Comparison of ENCODE assay signal across 9 cellular contexts in the genomic region with DNA sequence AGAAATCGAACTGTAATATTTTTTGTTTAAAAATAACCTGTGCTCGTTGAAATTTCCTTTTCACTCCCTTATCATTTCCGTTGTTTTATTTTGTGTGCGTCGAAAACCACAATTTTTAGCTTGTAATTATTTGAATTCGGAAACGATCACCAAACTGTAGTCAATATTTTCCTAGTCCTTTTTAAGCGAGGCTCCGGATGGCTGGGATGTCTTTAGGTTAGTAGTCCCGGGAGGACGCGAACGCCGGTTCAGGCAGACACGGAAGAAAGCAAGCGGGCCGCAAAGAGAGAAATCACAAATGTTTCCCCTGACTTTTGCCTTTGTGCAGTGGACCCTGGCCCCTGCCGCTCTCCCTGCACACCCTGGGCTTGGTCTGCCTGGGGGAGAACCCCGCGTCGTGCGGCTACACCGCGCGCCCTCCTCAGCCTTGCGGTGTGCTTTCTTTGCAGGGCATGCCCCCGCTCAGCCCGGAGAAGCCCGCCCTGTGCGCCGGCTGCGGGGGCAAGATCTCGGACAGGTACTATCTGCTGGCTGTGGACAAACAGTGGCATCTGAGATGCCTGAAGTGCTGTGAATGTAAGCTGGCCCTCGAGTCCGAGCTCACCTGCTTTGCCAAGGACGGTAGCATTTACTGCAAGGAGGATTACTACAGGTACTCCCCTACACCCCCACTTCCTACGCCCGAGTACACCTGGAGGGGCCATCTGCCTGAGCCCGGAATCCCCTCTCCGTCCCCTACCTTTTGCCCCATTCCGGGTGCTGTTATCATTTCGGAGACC. TPM values are rescaled to one million over a fixed set of nuclear protein-coding genes. Genes with fewer than 3 reads are reported as not detected.
DNase-seq lines count a peak whose midpoint lies in the region; ATAC-seq and TF ChIP-seq lines count a peak whose summit lies in the region.
"Had no signal": no experiment of that assay in that cellular context is flagged by ENCODE, and none has a peak within 500 bp of the region (broad histone marks: within the 10 kb centered on the region; RNA-seq: fewer than 3 reads in every experiment).

No MANE protein-coding gene starts in this region.

- H3K4me3 Mint-ChIP-seq in activated T-cell treated with anti-CD3 and anti-CD28 coated beads, Interleukin-2, amount 50 U/mL, for 72 hours: peak overlapping the region; percentile 85 to 88

- no peak overlapping the region for H4K8ac ChIP-seq in mesendoderm (ENCODE audit: low read depth, low read length)

- no peak overlapping the region for H2AFZ ChIP-seq in mammary epithelial cell (ENCODE audit: low read depth, low read length)

- H3K4ac ChIP-seq in mesendoderm (ENCODE audit: low read depth, low read length): no peak overlapping the region

- H2BK5ac ChIP-seq in mesendoderm (ENCODE audit: low read length): no peak overlapping the region

- no peaks in the 10 kb centered on the region for H3K9me3 ChIP-seq in mammary epithelial cell (replicated peaks; ENCODE audit: insufficient read depth, low read length)

- H3K4me2 ChIP-seq in mesendoderm (ENCODE audit: low read length) (peak overlapping the region; percentile 41), mammary epithelial cell (ENCODE audit: insufficient read depth, low read depth, low read length) (no peak overlapping the region)

- CTCF ChIA-PET in mammary epithelial cell (lab: Charles Lee; ENCODE audit: low non-redundant PET): no interaction called here

- H3K27ac ChIP-seq in mesendoderm (ENCODE audit: low read depth, low read length) (no peak overlapping the region), mammary epithelial cell (ENCODE audit: insufficient read depth, low read depth, low read length) (no peak overlapping the region)

- no peak overlapping the region for H2BK15ac ChIP-seq in mesendoderm (replicated peaks; ENCODE audit: low read depth)

- H4K20me1 ChIP-seq in mammary epithelial cell (ENCODE audit: insufficient read depth, low read length): no peaks in the 10 kb centered on the region

- intact Hi-C loops in mammary epithelial cell (cut with micrococcal nuclease): loop anchor here (5.0 to 10.0 kb wide), 4 partner anchors 392 to 765 kb away; no protein-coding TSS in a partner anchor

- H3K79me2 ChIP-seq in mesendoderm (ENCODE audit: control insufficient read depth, insufficient read depth, low read length) (no peaks in the 10 kb centered on the region), mammary epithelial cell (ENCODE audit: insufficient read depth, low read length) (no peaks in the 10 kb centered on the region)

- no peaks in the 10 kb centered on the region for H3K79me1 ChIP-seq in mesendoderm (ENCODE audit: low read length)

- no peak overlapping the region for H2AK5ac ChIP-seq in mesendoderm (ENCODE audit: low read length)

- H2BK120ac ChIP-seq in mesendoderm (ENCODE audit: low read depth, low read length): no peak overlapping the region

- H3K4me1 Mint-ChIP-seq in activated T-cell treated with anti-CD3 and anti-CD28 coated beads, Interleukin-2, amount 50 U/mL, for 72 hours (ENCODE audit: low read depth): peaks cover 65% of the 10 kb centered on the region

- no peaks in the 10 kb centered on the region for H3K9me3 Mint-ChIP-seq in activated T-cell treated with anti-CD3 and anti-CD28 coated beads, Interleukin-2, amount 50 U/mL, for 72 hours

- peaks cover 77% of the 10 kb centered on the region for H3K27me3 ChIP-seq in mesendoderm (ENCODE audit: insufficient read depth, low read length, poor library complexity)
- H3K27me3 ChIP-seq in mammary epithelial cell (ENCODE audit: insufficient read depth, low read length): peaks cover 58% of the 10 kb centered on the region

- H3K4me3 ChIP-seq in AG10803 (ENCODE audit: low read length) (peak overlapping the region; percentile 73), mesendoderm (ENCODE audit: low read length) (no peak overlapping the region), mammary epithelial cell (replicated peaks in 1 of 3; ENCODE audit: insufficient read depth in 1 of 3, low read depth in 2 of 3, low read length in 3 of 3) (no peak overlapping the region)

- no TSS peak for BruUV-seq in mammary epithelial cell (replicated peaks; lab: Mats Ljungman, UMichigan)

- WGBS in mesendoderm (ENCODE audit: extremely low coverage, insufficient coverage, low lambda C conversion rate): no CpG with 5 or more reads among the region's 42 CpGs
- 32% methylated on average over 26 of the region's 42 CpGs for WGBS in mammary epithelial cell (ENCODE audit: low coverage, missing lambda C conversion rate)

- peak overlapping the region; percentile 77 for H3K27ac Mint-ChIP-seq in activated T-cell treated with anti-CD3 and anti-CD28 coated beads, Interleukin-2, amount 50 U/mL, for 72 hours

- dilution Hi-C loops in mammary epithelial cell (cut with HindIII; ENCODE audit: low sequenced_read_pairs): no loop called here

- peaks cover 2% of the 10 kb centered on the region in 2 donors for H3K36me3 Mint-ChIP-seq in activated T-cell treated with anti-CD3 and anti-CD28 coated beads, Interleukin-2, amount 50 U/mL, for 72 hours (ENCODE audit: insufficient read depth in 2 of 2)

- H4K5ac ChIP-seq in mesendoderm (ENCODE audit: low read length): no peak overlapping the region

- no peak overlapping the region for H3K9ac ChIP-seq in mesendoderm (ENCODE audit: low read length)
- no peak overlapping the region for H3K9ac ChIP-seq in mammary epithelial cell (ENCODE audit: insufficient read depth, low read length)

- in situ Hi-C loops in mammary epithelial cell (cut with MboI; ENCODE audit: low sequenced_read_pairs in 2 of 2): loop anchor here (10.0 to 25.0 kb wide), 2 partner anchors 395 to 768 kb away; no protein-coding TSS in a partner anchor

- peaks cover 95% of the 10 kb centered on the region for H3K27me3 Mint-ChIP-seq in activated T-cell treated with anti-CD3 and anti-CD28 coated beads, Interleukin-2, amount 50 U/mL, for 72 hours (ENCODE audit: low read depth)

- TF ChIP-seq CTCF in AG10803 (conservative IDR thresholded peaks at IDR 0.05; ENCODE audit: low read length): no peak
- no peak for TF ChIP-seq CTCF in mammary epithelial cell (conservative IDR thresholded peaks at IDR 0.05 in 1 of 2, IDR thresholded peaks at IDR 0.05 in 1 of 2; ENCODE audit: extremely low read depth in 1 of 2, insufficient read depth in 1 of 2, low read depth in 1 of 2, low read length in 2 of 2)

- peaks cover 6% of the 10 kb centered on the region for H3K4me1 ChIP-seq in mesendoderm (ENCODE audit: control insufficient read depth, low read depth, low read length)
- peaks cover 18% of the 10 kb centered on the region for H3K4me1 ChIP-seq in mammary epithelial cell (ENCODE audit: insufficient read depth, low read length)

- no peak overlapping the region for H3K23ac ChIP-seq in mesendoderm (ENCODE audit: low read length)

- H3K36me3 ChIP-seq in mesendoderm (ENCODE audit: control insufficient read depth, insufficient read depth, low read length) (no peaks in the 10 kb centered on the region), mammary epithelial cell (ENCODE audit: insufficient read depth, low read length) (no peaks in the 10 kb centered on the region)

- DNase-seq in AG10803 (ENCODE audit: low read depth) (no peak), ELF-1 (ENCODE audit: low read depth, low spot score) (peak; percentile 48), mesendoderm (no peak), NCI-H146 (lab: John Stamatoyannopoulos, UW) (no peak), LoVo (ENCODE audit: low spot score) (no peak), mammary epithelial cell (no peak)
- no peak for DNase-seq in activated T-cell treated with anti-CD3 and anti-CD28 coated beads, Interleukin-2, amount 50 U/mL, for 72 hours
- DNase-seq: NCI-H2107 had no signal

- no peak overlapping the region for H3K56ac ChIP-seq in mesendoderm (ENCODE audit: low read length)

- no peak overlapping the region for H3K18ac ChIP-seq in mesendoderm (ENCODE audit: low read length)

- ATAC-seq in activated T-cell treated with anti-CD3 and anti-CD28 coated beads, Interleukin-2, amount 50 U/mL, for 72 hours (replicated peaks in 1 of 2): peak; percentile 33 to 34
- ATAC-seq in GM19395 (IDR thresholded peaks at IDR 0.05; ENCODE audit: unreplicated experiment): no peak

RNA-seq across cellular contexts. Expression of a gene that starts 2.5 kb away (rescaled TPM):
- total RNA-seq in activated T-cell treated with anti-CD3 and anti-CD28 coated beads, Interleukin-2, amount 50 U/mL, for 72 hours: under 1 TPM in 1 of 2 donors, not detected in 1; 0.02 TPM
- 0.01 TPM for polyA plus RNA-seq in mesendoderm (2013, experiment 1 of 2)
- 0.01 TPM for polyA plus RNA-seq in mesendoderm (2013, experiment 2 of 2)
- not detected for total RNA-seq in mammary epithelial cell
- polyA plus RNA-seq in mammary epithelial cell: not detected
- not detected for polyA minus RNA-seq in mammary epithelial cell

RNA-seq across cellular contexts. Expression of a gene that starts 17.3 kb away (rescaled TPM):
- not detected for total RNA-seq in activated T-cell treated with anti-CD3 and anti-CD28 coated beads, Interleukin-2, amount 50 U/mL, for 72 hours
- 1.6 TPM for polyA plus RNA-seq in mesendoderm (2013, experiment 1 of 2)
- polyA plus RNA-seq in mesendoderm (2013, experiment 2 of 2): 1.8 TPM
- 1 to 10 TPM; 3.2 to 4.2 TPM for total RNA-seq in mammary epithelial cell
- 3.6 TPM for polyA plus RNA-seq in mammary epithelial cell
- not detected for polyA minus RNA-seq in mammary epithelial cell
